Comparison of ENCODE assay signal across 18 cellular contexts in the genomic region with DNA sequence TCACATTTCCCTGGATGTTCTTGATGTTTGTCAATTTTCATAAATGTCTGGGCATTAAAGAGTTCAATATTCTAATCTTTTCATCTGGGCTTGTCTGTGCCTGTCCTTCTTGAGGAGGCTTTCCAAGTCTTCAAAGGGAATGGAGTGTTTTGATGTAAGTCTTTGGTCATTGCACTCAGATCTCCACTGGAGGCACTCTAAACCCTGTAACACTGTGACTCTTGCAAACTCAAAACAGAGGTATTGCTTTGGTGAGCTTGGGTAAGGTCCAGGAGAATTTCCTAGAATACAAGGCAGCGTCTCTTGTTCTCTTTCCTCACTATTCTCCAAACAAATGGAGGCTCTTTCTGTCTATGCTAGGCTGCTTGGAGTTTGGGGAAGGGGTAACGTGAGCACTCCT.
DNase-seq lines count a peak whose midpoint lies in the region; ATAC-seq, FAIRE-seq and TF ChIP-seq lines count a peak whose summit lies in the region.
"Had no signal": no experiment of that assay in that cellular context is flagged by ENCODE, and none has a peak within 500 bp of the region (broad histone marks: within the 10 kb centered on the region; RNA-seq: fewer than 3 reads in every experiment).

No MANE protein-coding gene starts in this region.

- H2AFZ ChIP-seq in OCI-LY1 (ENCODE audit: low read length) (no peak overlapping the region), H1 (ENCODE audit: low read length) (no peak overlapping the region; the same call in 1 of the 2 replicates)

- H4K5ac ChIP-seq in H1 (ENCODE audit: insufficient read length, low read depth, low read length), result no peak overlapping the region

- WGBS in H1 (ENCODE audit: extremely low coverage in 1 of 2, insufficient coverage in 1 of 2, insufficient read length in 1 of 2, insufficient replicate concordance in 2 of 2, low coverage in 1 of 2, low lambda C conversion rate in 2 of 2, missing lambda C conversion rate in 1 of 2), 2 experiments, result 97% methylated on average over 2 of the region's 2 CpGs; no CpG with 5 or more reads in 1 of the 2 experiments

- no peak for TF ChIP-seq POLR2A in H1 (IDR thresholded peaks at IDR 0.05; ENCODE audit: control extremely low read depth in 1 of 2, low read depth in 2 of 2, low read length in 2 of 2)

- no peak overlapping the region for H3K27ac Mint-ChIP-seq in activated CD4-positive, alpha-beta memory T cell treated with anti-CD3 and anti-CD28 coated beads, Interleukin-2, amount 10 ng/mL, durations not matched to agents 7 days and 5 days
- H3K27ac Mint-ChIP-seq: activated naive CD8-positive, alpha-beta T cell treated with anti-CD3 and anti-CD28 coated beads for 36 hours had no signal

- H3K4me3 Mint-ChIP-seq in activated CD4-positive, alpha-beta memory T cell treated with anti-CD3 and anti-CD28 coated beads, Interleukin-2, amount 10 ng/mL, durations not matched to agents 7 days and 5 days, result no peak overlapping the region
- H3K4me3 Mint-ChIP-seq: activated naive CD8-positive, alpha-beta T cell treated with anti-CD3 and anti-CD28 coated beads for 36 hours had no signal

- FAIRE-seq in H1 (lab: Jason Lieb, UNC), result peak; percentile 74
- FAIRE-seq: HTR-8/SVneo had no signal

- no peak overlapping the region for H2AK5ac ChIP-seq in H1 (ENCODE audit: low read depth, low read length)

- no peak for TF ChIP-seq EP300 in H1 (IDR thresholded peaks at IDR 0.05; ENCODE audit: borderline replicate concordance in 1 of 2, low read depth in 2 of 2, low read length in 2 of 2)

- H3K23ac ChIP-seq in H1 (ENCODE audit: insufficient read length), result no peak overlapping the region

- CTCF ChIA-PET in H1 (lab: Charles Lee; ENCODE audit: partially characterized antibody), result interaction anchor here (0.6 to 2.2 kb wide), 8 partner anchors 9 to 1397 kb away, joined by 3 to 11 read pairs (median 4); no protein-coding TSS in a partner anchor
- CTCF ChIA-PET in activated CD4-positive, alpha-beta memory T cell treated with anti-CD3 and anti-CD28 coated beads, Interleukin-2, amount 10 ng/mL, durations not matched to agents 7 days and 5 days (lab: Charles Lee), result no interaction called here

- H3K27me3 ChIP-seq in OCI-LY1 (ENCODE audit: insufficient read depth, low read length), result no peaks in the 10 kb centered on the region
- no peaks in the 10 kb centered on the region for H3K27me3 ChIP-seq in H1 (replicated peaks in 1 of 4; ENCODE audit: control insufficient read depth in 3 of 4, extremely low read depth in 1 of 4, insufficient read depth in 3 of 4, low read length in 3 of 4)
- H3K27me3 ChIP-seq: Peyer's patch, suprapubic skin had no signal

- H2BK15ac ChIP-seq in H1 (ENCODE audit: low read length), result no peak overlapping the region

- H3K79me2 ChIP-seq in OCI-LY1 (ENCODE audit: insufficient read depth, low read length) (no peaks in the 10 kb centered on the region), H1 (ENCODE audit: control insufficient read depth in 1 of 2, insufficient read depth in 2 of 2, low read length in 2 of 2) (no peaks in the 10 kb centered on the region)

- peak; percentile 5; the same call in 1 of the 2 replicates for TF ChIP-seq CTCF in OCI-LY1 (IDR thresholded peaks at IDR 0.05; ENCODE audit: low read length)
- peak in 2 of 3 experiments; percentile 19 to 62; a peak in 2 of 4 replicates for TF ChIP-seq CTCF in H1 (IDR thresholded peaks at IDR 0.05; ENCODE audit: control extremely low read depth in 1 of 3, insufficient read depth in 1 of 3, low read depth in 1 of 3, low read length in 3 of 3)

- H2BK5ac ChIP-seq in H1 (ENCODE audit: low read depth, low read length), result no peak overlapping the region

- H2BK12ac ChIP-seq in H1 (ENCODE audit: low read depth, low read length), result no peak overlapping the region

- H3K4me1 ChIP-seq in OCI-LY1 (ENCODE audit: insufficient read depth, low read length, severe bottlenecking), result no peaks in the 10 kb centered on the region
- no peaks in the 10 kb centered on the region for H3K4me1 ChIP-seq in H1 (replicated peaks in 1 of 4; ENCODE audit: control insufficient read depth in 3 of 4, insufficient read depth in 4 of 4, low read length in 3 of 4)
- H3K4me1 ChIP-seq: Peyer's patch, suprapubic skin had no signal

- no peak overlapping the region for H4K8ac ChIP-seq in H1 (ENCODE audit: extremely low read depth, insufficient read depth, low read length)

- no peaks in the 10 kb centered on the region for H3F3A ChIP-seq in OCI-LY1 (ENCODE audit: insufficient read depth, low read length)

- H3K4me2 ChIP-seq in OCI-LY1 (ENCODE audit: low read length) (no peak overlapping the region), H1 (ENCODE audit: insufficient read depth in 1 of 2, low read depth in 2 of 2, low read length in 2 of 2) (no peak overlapping the region)

- H3K23me2 ChIP-seq in H1 (ENCODE audit: low read depth, low read length), result no peaks in the 10 kb centered on the region

- H3K4me1 Mint-ChIP-seq in activated CD4-positive, alpha-beta memory T cell treated with anti-CD3 and anti-CD28 coated beads, Interleukin-2, amount 10 ng/mL, durations not matched to agents 7 days and 5 days, result no peaks in the 10 kb centered on the region
- H3K4me1 Mint-ChIP-seq: activated naive CD8-positive, alpha-beta T cell treated with anti-CD3 and anti-CD28 coated beads for 36 hours had no signal

- H3K36me3 ChIP-seq in OCI-LY1 (ENCODE audit: insufficient read depth, low read length) (no peaks in the 10 kb centered on the region), H1 (ENCODE audit: control insufficient read depth in 2 of 4, insufficient read depth in 4 of 4, low read length in 3 of 4) (no peaks in the 10 kb centered on the region)
- H3K36me3 ChIP-seq: Peyer's patch, suprapubic skin had no signal

- peaks cover 13% of the 10 kb centered on the region for H3K9me3 Mint-ChIP-seq in activated CD4-positive, alpha-beta memory T cell treated with anti-CD3 and anti-CD28 coated beads, Interleukin-2, amount 10 ng/mL, durations not matched to agents 7 days and 5 days

- DNase-seq in H4 (ENCODE audit: low spot score) (peak; percentile 33), H1 (ENCODE audit: low read depth in 1 of 2, low spot score in 2 of 2) (no peak), myocyte (ENCODE audit: low read depth) (peak; percentile 5), NOMO-1 (lab: John Stamatoyannopoulos, UW; ENCODE audit: unreplicated experiment in 2 of 2) (no peak)
- no peak for DNase-seq in activated CD4-positive, alpha-beta memory T cell treated with anti-CD3 and anti-CD28 coated beads, Interleukin-2, amount 10 ng/mL, durations not matched to agents 7 days and 5 days
- DNase-seq: activated naive CD8-positive, alpha-beta T cell treated with anti-CD3 and anti-CD28 coated beads for 36 hours; dermis blood vessel endothelial cell; left ventricle myocardium superior; NCI-H1436 treated with DMSO at 0.1 percent for 48 hours; NCI-H748 treated with DMSO at 0.1 percent for 48 hours; nucleus accumbens; Peyer's patch; stimulated activated CD4-positive, alpha-beta T cell treated with anti-CD3 and anti-CD28 coated beads, Interleukin-12 subunit alpha, Interleukin-12 subunit beta, amount 100 ng/mL, for 4 hours had no signal

- ATAC-seq in HG03175 (IDR thresholded peaks at IDR 0.05; ENCODE audit: unreplicated experiment), result no peak
- ATAC-seq: left ventricle myocardium superior had no signal

- peak; percentile 43 to 60; a peak in 3 of 4 replicates for TF ChIP-seq RAD21 in H1 (IDR thresholded peaks at IDR 0.05 in 1 of 2, conservative IDR thresholded peaks at IDR 0.05 in 1 of 2; ENCODE audit: low read depth in 2 of 2, low read length in 2 of 2)

- no peak overlapping the region for H3K4ac ChIP-seq in H1 (replicated peaks; ENCODE audit: insufficient read length, low read depth, low read length)

- H3K56ac ChIP-seq in H1 (replicated peaks; ENCODE audit: insufficient read length, low read depth, low read length), result no peak overlapping the region

- H3K18ac ChIP-seq in H1 (ENCODE audit: extremely low read depth, low read length), result no peak overlapping the region

- H2BK20ac ChIP-seq in H1 (ENCODE audit: low read length), result no peak overlapping the region

- H4K91ac ChIP-seq in H1 (replicated peaks; ENCODE audit: insufficient read length, low read length), result no peak overlapping the region

- H4K20me1 ChIP-seq in OCI-LY1 (ENCODE audit: insufficient read depth, low read length), result no peaks in the 10 kb centered on the region
- H4K20me1 ChIP-seq in H1 (replicated peaks in 1 of 2; ENCODE audit: control insufficient read depth in 1 of 2, insufficient read depth in 2 of 2, low read length in 2 of 2), result no peaks in the 10 kb centered on the region

- no peak overlapping the region for H2BK120ac ChIP-seq in H1 (replicated peaks; ENCODE audit: low read depth, low read length)

- H3K9me3 ChIP-seq in OCI-LY1 (ENCODE audit: low read length), result no peaks in the 10 kb centered on the region
- H3K9me3 ChIP-seq in H1 (ENCODE audit: insufficient read depth in 2 of 2, low read depth in 1 of 2, low read length in 1 of 2), result peaks cover 0 to 4% of the 10 kb centered on the region in 2 experiments; a peak in 1 of 4 replicates
- H3K9me3 ChIP-seq: Peyer's patch had no signal

- no peaks in the 10 kb centered on the region for H3K79me1 ChIP-seq in H1 (ENCODE audit: low read depth, low read length)

- H3K27ac ChIP-seq in OCI-LY1 (ENCODE audit: low read depth, low read length, poor library complexity, severe bottlenecking) (no peak overlapping the region), H1 (ENCODE audit: low read depth, low read length) (no peak overlapping the region)
- H3K27ac ChIP-seq: Peyer's patch, SK-N-MC, suprapubic skin had no signal

- no peak overlapping the region for H3K4me3 ChIP-seq in OCI-LY1 (ENCODE audit: low read depth, low read length, poor library complexity, severe bottlenecking)
- no peak overlapping the region for H3K4me3 ChIP-seq in H1 (ENCODE audit: extremely low read depth in 1 of 4, insufficient read depth in 2 of 4, low read depth in 3 of 4, low read length in 4 of 4)
- H3K4me3 ChIP-seq: Peyer's patch, SK-N-MC, suprapubic skin had no signal

- POLR2A ChIA-PET in H1 (lab: Charles Lee; ENCODE audit: partially characterized antibody), result no interaction called here
- POLR2A ChIA-PET in activated CD4-positive, alpha-beta memory T cell treated with anti-CD3 and anti-CD28 coated beads, Interleukin-2, amount 10 ng/mL, durations not matched to agents 7 days and 5 days (lab: Charles Lee), result no interaction called here

- no peaks in the 10 kb centered on the region for H3K36me3 Mint-ChIP-seq in activated CD4-positive, alpha-beta memory T cell treated with anti-CD3 and anti-CD28 coated beads, Interleukin-2, amount 10 ng/mL, durations not matched to agents 7 days and 5 days (ENCODE audit: low read depth)
- H3K36me3 Mint-ChIP-seq: activated naive CD8-positive, alpha-beta T cell treated with anti-CD3 and anti-CD28 coated beads for 36 hours had no signal

- H3K27me3 Mint-ChIP-seq in activated CD4-positive, alpha-beta memory T cell treated with anti-CD3 and anti-CD28 coated beads, Interleukin-2, amount 10 ng/mL, durations not matched to agents 7 days and 5 days, result no peaks in the 10 kb centered on the region
- H3K27me3 Mint-ChIP-seq: activated naive CD8-positive, alpha-beta T cell treated with anti-CD3 and anti-CD28 coated beads for 36 hours had no signal

- H3K9ac ChIP-seq in OCI-LY1 (ENCODE audit: low read length) (no peak overlapping the region), H1 (replicated peaks in 1 of 4; ENCODE audit: extremely low read depth in 1 of 4, low read depth in 3 of 4, low read length in 3 of 4) (no peak overlapping the region)

- no peaks in the 10 kb centered on the region for H3K9me2 ChIP-seq in OCI-LY1 (ENCODE audit: low read depth, low read length)

- no peak overlapping the region for H3K14ac ChIP-seq in H1 (ENCODE audit: insufficient read length)

Comparison
In these comparisons a context has a peak if more than half of its experiments do, and no peak if none do; other contexts are left out.
1. DNase-seq: peak in H4 (single experiment) and myocyte (single experiment); none in H1 (0 of 2), NOMO-1 (0 of 2) and activated CD4-positive, alpha-beta memory T cell treated with anti-CD3 and anti-CD28 coated beads, Interleukin-2, amount 10 ng/mL, durations not matched to agents 7 days and 5 days (single experiment).